Comparison of ENCODE assay signal across 24 cellular contexts in genomic region chr18:56451188-56451587, GRCh38.
DNase-seq lines count a peak whose midpoint lies in the region; ATAC-seq and TF ChIP-seq lines count a peak whose summit lies in the region.
"Had no signal": no experiment of that assay in that cellular context is flagged by ENCODE, and none has a peak within 500 bp of the region (broad histone marks: within the 10 kb centered on the region; RNA-seq: fewer than 3 reads in every experiment).

No MANE protein-coding gene starts in this region.

- no peaks in the 10 kb centered on the region for H3K9me3 ChIP-seq in PC-3 (ENCODE audit: low read length)
- H3K9me3 ChIP-seq: Peyer's patch, SK-N-SH had no signal

- POLR2A ChIA-PET in PC-3 (lab: Charles Lee; ENCODE audit: unreplicated experiment) = no interaction called here

- ATAC-seq in PC-3 = peak; percentile 89
- ATAC-seq in esophagus mucosa = peak; percentile 63
- no peak for ATAC-seq in GM18861 (IDR thresholded peaks at IDR 0.05; ENCODE audit: unreplicated experiment)
- ATAC-seq: GM23338 had no signal

- peak overlapping the region; percentile 36; the same call in 1 of the 2 replicates for H2AFZ ChIP-seq in PC-3 (ENCODE audit: low read length)
- H2AFZ ChIP-seq: GM23338 had no signal

- BruUV-seq in PC-3 (replicated peaks; lab: Mats Ljungman, UMichigan) = no TSS peak

- no peaks in the 10 kb centered on the region for H3F3A ChIP-seq in PC-3 (ENCODE audit: low read length, unreplicated experiment)

- no peaks in the 10 kb centered on the region for H3K79me2 ChIP-seq in PC-3 (ENCODE audit: low read length)

- H3K27me3 ChIP-seq in PC-3 (ENCODE audit: low read length) = no peaks in the 10 kb centered on the region
- H3K27me3 ChIP-seq: Peyer's patch had no signal

- no peak overlapping the region for H3K4me3 ChIP-seq in PC-3 (ENCODE audit: low read length)
- H3K4me3 ChIP-seq: GM23338, Peyer's patch had no signal

- peaks cover 9% of the 10 kb centered on the region for H3K4me1 ChIP-seq in PC-3 (ENCODE audit: insufficient read depth, low read length)
- H3K4me1 ChIP-seq: Peyer's patch had no signal

- intact Hi-C loops in PC-3 (cut with micrococcal nuclease) = no loop called here

- no peaks in the 10 kb centered on the region for H3K36me3 ChIP-seq in PC-3 (ENCODE audit: low read depth, low read length)
- H3K36me3 ChIP-seq: Peyer's patch had no signal

- peak overlapping the region; percentile 51 for H3K27ac ChIP-seq in PC-3 (ENCODE audit: low read length)
- H3K27ac ChIP-seq: Peyer's patch had no signal

- CTCF ChIA-PET in PC-3 (lab: Charles Lee) = no interaction called here

- peak overlapping the region; percentile 9; the same call in 1 of the 2 replicates for H3K4me2 ChIP-seq in PC-3 (ENCODE audit: low read length)
- H3K4me2 ChIP-seq: GM23338, SK-N-SH had no signal

- 0 out of 2 replicates have a peak, but pooled peaks cover 3% of the 10 kb centered on the region for H3K9me2 ChIP-seq in PC-3 (replicated peaks; ENCODE audit: low read length)
- H3K9me2 ChIP-seq: SK-N-SH had no signal

- no peak for TF ChIP-seq CTCF in PC-3 (conservative IDR thresholded peaks at IDR 0.05; ENCODE audit: low read depth, low read length)

- peak; percentile 83 for DNase-seq in PC-3
- DNase-seq in astrocyte of the hippocampus (ENCODE audit: low read depth, low spot score) = peak; percentile 25
- no peak for DNase-seq in stimulated activated CD4-positive, alpha-beta T cell treated with anti-CD3 and anti-CD28 coated beads, Interleukin-12 subunit alpha, Interleukin-12 subunit beta, amount 100 ng/mL, for 4 hours
- DNase-seq in islet precursor cell = no peak
- DNase-seq in NK-92 treated with Interleukin-12 subunit alpha and Interleukin-12 subunit beta, amount 100 ng/mL, for 24 hours (lab: John Stamatoyannopoulos, UW) = no peak
- DNase-seq: C1 segment of cervical spinal cord; CD4-positive, alpha-beta memory T cell; COR-L47; DMS53; H9; KG1; NCI-H1092; NCI-H1436; NCI-H187; NCI-H2081 treated with DMSO at 0.1 percent for 48 hours; NCI-H2171; NCI-H226; NCI-H510A; NCI-H69; Peyer's patch; SK-N-SH had no signal

- H3K9ac ChIP-seq in PC-3 (ENCODE audit: low read length) = no peak overlapping the region
- H3K9ac ChIP-seq: SK-N-SH had no signal

- H4K20me1 ChIP-seq in PC-3 (ENCODE audit: low read length) = no peaks in the 10 kb centered on the region

Comparison
In these comparisons a context has a peak if more than half of its experiments do, and no peak if none do; other contexts are left out.
1. DNase-seq: peak in PC-3 (single experiment) and astrocyte of the hippocampus (single experiment); none in stimulated activated CD4-positive, alpha-beta T cell treated with anti-CD3 and anti-CD28 coated beads, Interleukin-12 subunit alpha, Interleukin-12 subunit beta, amount 100 ng/mL, for 4 hours (single experiment), islet precursor cell (single experiment) and NK-92 treated with Interleukin-12 subunit alpha and Interleukin-12 subunit beta, amount 100 ng/mL, for 24 hours (single experiment).